ENCODE assay signal across 24 cellular contexts in genomic region chr5:168342985-168343384, GRCh38.
"Had no signal": no experiment of that assay in that cellular context is flagged by ENCODE, and none has a peak within 500 bp of the region (broad histone marks: within the 10 kb centered on the region; RNA-seq: fewer than 3 reads in every experiment).

No MANE protein-coding gene starts in this region.

- H3K9ac ChIP-seq: parathyroid adenoma had no signal

- H3K4me3 Mint-ChIP-seq: natural killer cell; stimulated activated naive B cell treated with anti-CD40 and anti-IgM and Interleukin-4, amounts not matched to agents 10 μg/mL and 1 μg/mL and 100 μg/mL, for 72 hours; stimulated activated naive CD8-positive, alpha-beta T cell treated with anti-CD3 and anti-CD28 coated beads, Interleukin-15, Interleukin-2, amounts not matched to agents 100 ng/mL and 50 ng/mL, for 24 hours had no signal

- H3K9me3 ChIP-seq: esophagus squamous epithelium, heart right ventricle, lower lobe of right lung, prostate gland, right atrium auricular region, sigmoid colon, transverse colon, upper lobe of right lung, uterus had no signal

- H3K4me1 Mint-ChIP-seq: natural killer cell; stimulated activated naive B cell treated with anti-CD40 and anti-IgM and Interleukin-4, amounts not matched to agents 10 μg/mL and 1 μg/mL and 100 μg/mL, for 72 hours had no signal

- H2AFZ ChIP-seq: parathyroid adenoma had no signal

- H3K4me1 ChIP-seq: heart right ventricle, parathyroid adenoma, right atrium auricular region, sigmoid colon, uterus had no signal

- ATAC-seq: heart right ventricle; left ventricle myocardium superior; lower lobe of right lung; natural killer cell; stimulated activated naive B cell treated with anti-CD40 and anti-IgM and Interleukin-4, amounts not matched to agents 10 μg/mL and 1 μg/mL and 100 μg/mL, for 72 hours; upper lobe of right lung had no signal

- H3K36me3 Mint-ChIP-seq: natural killer cell; stimulated activated naive B cell treated with anti-CD40 and anti-IgM and Interleukin-4, amounts not matched to agents 10 μg/mL and 1 μg/mL and 100 μg/mL, for 72 hours had no signal

- H3K4me3 ChIP-seq: coronary artery, esophagus squamous epithelium, heart right ventricle, lower lobe of right lung, prostate gland, right atrium auricular region, sigmoid colon, transverse colon, upper lobe of right lung, uterus had no signal

- H3K27me3 ChIP-seq: esophagus squamous epithelium, right atrium auricular region, sigmoid colon, transverse colon, upper lobe of right lung, uterus had no signal

- H3K36me3 ChIP-seq: esophagus squamous epithelium, heart right ventricle, lower lobe of right lung, prostate gland, right atrium auricular region, sigmoid colon, transverse colon, upper lobe of right lung, uterus had no signal

- H3K9me3 Mint-ChIP-seq: natural killer cell; stimulated activated naive CD8-positive, alpha-beta T cell treated with anti-CD3 and anti-CD28 coated beads, Interleukin-15, Interleukin-2, amounts not matched to agents 100 ng/mL and 50 ng/mL, for 24 hours had no signal

- DNase-seq: dermis blood vessel endothelial cell; effector memory CD4-positive, alpha-beta T cell; erythroblast; esophagus squamous epithelium; foreskin melanocyte; glutamatergic neuron; heart right ventricle; hippocampal formation; kidney glomerular epithelial cell; left ventricle myocardium superior; lower lobe of right lung; natural killer cell; sigmoid colon; stimulated activated CD4-positive, alpha-beta T cell treated with anti-CD3 and anti-CD28 coated beads, Interleukin-15, amount 100 ng/mL, for 24 hours; stimulated activated CD4-positive, alpha-beta T cell treated with anti-CD3 and anti-CD28 coated beads, Interleukin-2, amount 100 ng/mL, for 48 hours; stimulated activated naive B cell treated with anti-CD40 and anti-IgM and Interleukin-4, amounts not matched to agents 10 μg/mL and 1 μg/mL and 100 μg/mL, for 72 hours; transverse colon; upper lobe of right lung; uterus had no signal

- H3K27ac Mint-ChIP-seq: natural killer cell; stimulated activated naive B cell treated with anti-CD40 and anti-IgM and Interleukin-4, amounts not matched to agents 10 μg/mL and 1 μg/mL and 100 μg/mL, for 72 hours; stimulated activated naive CD8-positive, alpha-beta T cell treated with anti-CD3 and anti-CD28 coated beads, Interleukin-15, Interleukin-2, amounts not matched to agents 100 ng/mL and 50 ng/mL, for 24 hours had no signal

- H3K27ac ChIP-seq: coronary artery, esophagus squamous epithelium, heart right ventricle, lower lobe of right lung, parathyroid adenoma, prostate gland, right atrium auricular region, sigmoid colon, transverse colon, upper lobe of right lung, uterus had no signal
